Comparison of ENCODE assay signal across 17 cellular contexts in genomic region chr6:35396991-35397390, GRCh38. TPM values are rescaled to one million over a fixed set of nuclear protein-coding genes. Genes with fewer than 3 reads are reported as not detected.
DNase-seq lines count a peak whose midpoint lies in the region; ATAC-seq and TF ChIP-seq lines count a peak whose summit lies in the region.
"Had no signal": no experiment of that assay in that cellular context is flagged by ENCODE, and none has a peak within 500 bp of the region (broad histone marks: within the 10 kb centered on the region; RNA-seq: fewer than 3 reads in every experiment).

No MANE protein-coding gene starts in this region.

- H3K23ac ChIP-seq in neuronal stem cell (ENCODE audit: low read depth, low read length, poor library complexity), result no peak overlapping the region

- H3K79me2 ChIP-seq in MM.1S (ENCODE audit: low read length), result no peaks in the 10 kb centered on the region

- H3K9me3 Mint-ChIP-seq in CD4-positive, CD25-positive, alpha-beta regulatory T cell, result peaks cover 0 to 2% (median 0%) of the 10 kb centered on the region in 7 donors
- H3K9me3 Mint-ChIP-seq: activated T-helper 1 cell treated with anti-CD3 and anti-CD28 coated beads, Interleukin-12 subunit alpha, Interleukin-12 subunit beta, Interleukin-2, Interleukin-4 antibody, amounts not matched to agents 30 ng/mL and 10 ng/mL and 1 ng/mL, durations not matched to agents 14 hours and 24 hours and 36 hours had no signal

- peaks cover 20 to 51% (median 28%) of the 10 kb centered on the region in 4 donors for H3K4me1 Mint-ChIP-seq in CD4-positive, CD25-positive, alpha-beta regulatory T cell

- H3K36me3 ChIP-seq in CD4-positive, CD25-positive, alpha-beta regulatory T cell (ENCODE audit: control insufficient read depth, insufficient read depth, low read length), result no peaks in the 10 kb centered on the region
- H3K36me3 ChIP-seq in mucosa of rectum (ENCODE audit: control insufficient read depth in 2 of 2, insufficient read depth in 2 of 2, low read length in 2 of 2) (peaks cover 0 to 3% of the 10 kb centered on the region in 2 donors), neuronal stem cell (replicated peaks in 1 of 2; ENCODE audit: control insufficient read depth in 2 of 2, insufficient read depth in 2 of 2, low read length in 2 of 2) (no peaks in the 10 kb centered on the region), MM.1S (replicated peaks; ENCODE audit: insufficient read depth, low read length) (no peaks in the 10 kb centered on the region)

- no peak overlapping the region for H3K4me2 ChIP-seq in neuronal stem cell (ENCODE audit: insufficient read depth, low read length, poor library complexity, severe bottlenecking)
- H3K4me2 ChIP-seq in MM.1S (ENCODE audit: low read depth, low read length), result no peak overlapping the region

- H2AFZ ChIP-seq in neuronal stem cell (ENCODE audit: low read length) (no peak overlapping the region), MM.1S (ENCODE audit: low read length) (no peak overlapping the region)

- no peak overlapping the region for H2BK5ac ChIP-seq in neuronal stem cell (ENCODE audit: low read length)

- peaks cover 16% of the 10 kb centered on the region for H3K4me1 ChIP-seq in CD4-positive, CD25-positive, alpha-beta regulatory T cell (ENCODE audit: control insufficient read depth, insufficient read depth, low read length, poor library complexity, severe bottlenecking)
- H3K4me1 ChIP-seq in mucosa of rectum (ENCODE audit: control insufficient read depth in 2 of 2, insufficient read depth in 2 of 2, low read length in 2 of 2) (peaks cover 11 to 27% of the 10 kb centered on the region in 2 donors), neuronal stem cell (ENCODE audit: control insufficient read depth in 2 of 2, insufficient read depth in 1 of 2, low read depth in 1 of 2, low read length in 2 of 2) (no peaks in the 10 kb centered on the region), MM.1S (ENCODE audit: low read length) (peaks cover 9% of the 10 kb centered on the region)

- no peak for ATAC-seq in CD4-positive, CD25-positive, alpha-beta regulatory T cell (ENCODE audit: low read depth in 2 of 2)
- ATAC-seq: activated CD4-positive, alpha-beta T cell treated with anti-CD3 and anti-CD28 coated beads for 36 hours had no signal

- no peak overlapping the region for H4K8ac ChIP-seq in neuronal stem cell (ENCODE audit: low read depth, low read length)

- no peaks in the 10 kb centered on the region for H3K27me3 ChIP-seq in CD4-positive, CD25-positive, alpha-beta regulatory T cell (ENCODE audit: control insufficient read depth, insufficient read depth, low read length)
- H3K27me3 ChIP-seq in mucosa of rectum (ENCODE audit: control insufficient read depth in 2 of 2, insufficient read depth in 2 of 2, low read length in 2 of 2) (no peaks in the 10 kb centered on the region), neuronal stem cell (ENCODE audit: control insufficient read depth in 3 of 3, insufficient read depth in 3 of 3, low read depth in 1 of 3, low read length in 3 of 3) (no peaks in the 10 kb centered on the region), MM.1S (replicated peaks; ENCODE audit: insufficient read depth, low read length) (no peaks in the 10 kb centered on the region)
- H3K27me3 ChIP-seq: spleen had no signal

- H3F3A ChIP-seq in MM.1S (ENCODE audit: insufficient read depth, low read length), result no peaks in the 10 kb centered on the region

- peak overlapping the region in 2 of 3 donors; percentile 42 to 52 for H3K27ac Mint-ChIP-seq in CD4-positive, CD25-positive, alpha-beta regulatory T cell
- H3K27ac Mint-ChIP-seq: activated CD4-positive, alpha-beta T cell treated with anti-CD3 and anti-CD28 coated beads for 36 hours; activated T-helper 1 cell treated with anti-CD3 and anti-CD28 coated beads, Interleukin-12 subunit alpha, Interleukin-12 subunit beta, Interleukin-2, Interleukin-4 antibody, amounts not matched to agents 30 ng/mL and 10 ng/mL and 1 ng/mL, durations not matched to agents 14 hours and 24 hours and 36 hours had no signal

- no peak overlapping the region for H3K27ac ChIP-seq in CD4-positive, CD25-positive, alpha-beta regulatory T cell (ENCODE audit: insufficient read depth, low read length, poor library complexity, severe bottlenecking)
- H3K27ac ChIP-seq in mucosa of rectum (ENCODE audit: low read depth in 2 of 2, low read length in 2 of 2) (peak overlapping the region; percentile 20 to 50), neuronal stem cell (replicated peaks; ENCODE audit: low read length) (no peak overlapping the region), MM.1S (ENCODE audit: low read length) (no peak overlapping the region)
- H3K27ac ChIP-seq: spleen had no signal

- peaks cover 3% of the 10 kb centered on the region; the same call in 1 of the 2 replicates for H4K20me1 ChIP-seq in MM.1S (ENCODE audit: insufficient read depth, low read length)

- peaks cover 19% of the 10 kb centered on the region for H3K36me3 Mint-ChIP-seq in CD4-positive, CD25-positive, alpha-beta regulatory T cell

- H3K79me1 ChIP-seq in neuronal stem cell (ENCODE audit: low read depth, low read length), result no peaks in the 10 kb centered on the region

- no peak overlapping the region for H2BK120ac ChIP-seq in neuronal stem cell (ENCODE audit: low read depth, low read length)

- no peak for DNase-seq in CD4-positive, CD25-positive, alpha-beta regulatory T cell
- peak; percentile 36 for DNase-seq in HK-2 (ENCODE audit: unreplicated experiment)
- DNase-seq in amniotic epithelial cell (ENCODE audit: low read depth), result peak; percentile 76
- DNase-seq in neuronal stem cell (ENCODE audit: low spot score), result no peak
- no peak for DNase-seq in dermis blood vessel endothelial cell
- no peak for DNase-seq in MM.1S
- DNase-seq: activated CD4-positive, alpha-beta T cell treated with anti-CD3 and anti-CD28 coated beads for 36 hours; C1 segment of cervical spinal cord; DMS79 treated with DMSO at 0.1 percent for 48 hours; effector CD8-positive, alpha-beta T cell; mesendoderm; NCI-H1694 treated with DMSO at 0.1 percent for 48 hours; nucleus accumbens; spleen; T-helper 1 cell had no signal

- no peak overlapping the region for H3K4ac ChIP-seq in neuronal stem cell (ENCODE audit: low read length)

- H3K18ac ChIP-seq in neuronal stem cell (ENCODE audit: low read length), result no peak overlapping the region

- no peak for TF ChIP-seq CTCF in MM.1S (IDR thresholded peaks at IDR 0.05; ENCODE audit: low read length)

- no peak overlapping the region for H3K14ac ChIP-seq in neuronal stem cell (ENCODE audit: low read length)

- WGBS in neuronal stem cell (ENCODE audit: extremely low coverage in 2 of 2, insufficient read length in 2 of 2, insufficient replicate concordance in 1 of 2), 2 donors, result no CpG with 5 or more reads among the region's 5 CpGs

- H3K4me3 ChIP-seq in CD4-positive, CD25-positive, alpha-beta regulatory T cell (ENCODE audit: low read depth, low read length), result no peak overlapping the region
- no peak overlapping the region for H3K4me3 ChIP-seq in mucosa of rectum (ENCODE audit: low read length in 2 of 2)
- no peak overlapping the region for H3K4me3 ChIP-seq in neuronal stem cell (ENCODE audit: low read length in 2 of 2)
- no peak overlapping the region for H3K4me3 ChIP-seq in MM.1S (ENCODE audit: low read length)
- H3K4me3 ChIP-seq: spleen had no signal

- H3K4me3 Mint-ChIP-seq in CD4-positive, CD25-positive, alpha-beta regulatory T cell, result no peak overlapping the region
- H3K4me3 Mint-ChIP-seq: activated CD4-positive, alpha-beta T cell treated with anti-CD3 and anti-CD28 coated beads for 36 hours; activated T-helper 1 cell treated with anti-CD3 and anti-CD28 coated beads, Interleukin-12 subunit alpha, Interleukin-12 subunit beta, Interleukin-2, Interleukin-4 antibody, amounts not matched to agents 30 ng/mL and 10 ng/mL and 1 ng/mL, durations not matched to agents 14 hours and 24 hours and 36 hours had no signal

- no peak overlapping the region for H4K91ac ChIP-seq in neuronal stem cell (ENCODE audit: low read depth, low read length, poor library complexity)

- H3K9ac ChIP-seq in mucosa of rectum (ENCODE audit: low read depth in 1 of 2, low read length in 2 of 2), result no peak overlapping the region
- no peak overlapping the region for H3K9ac ChIP-seq in neuronal stem cell (ENCODE audit: low read depth, low read length, poor library complexity)
- H3K9ac ChIP-seq in MM.1S (ENCODE audit: low read length), result no peak overlapping the region

- H2BK15ac ChIP-seq in neuronal stem cell (ENCODE audit: low read length), result no peak overlapping the region

- H2BK12ac ChIP-seq in neuronal stem cell (ENCODE audit: low read length), result no peak overlapping the region

- H2AK5ac ChIP-seq in neuronal stem cell (ENCODE audit: low read depth, low read length), result no peak overlapping the region

- no peaks in the 10 kb centered on the region for H3K27me3 Mint-ChIP-seq in CD4-positive, CD25-positive, alpha-beta regulatory T cell
- H3K27me3 Mint-ChIP-seq: activated CD4-positive, alpha-beta T cell treated with anti-CD3 and anti-CD28 coated beads for 36 hours had no signal

- H3K9me3 ChIP-seq in CD4-positive, CD25-positive, alpha-beta regulatory T cell (ENCODE audit: control insufficient read depth in 2 of 2, low read length in 2 of 2), result no peaks in the 10 kb centered on the region
- H3K9me3 ChIP-seq in mucosa of rectum (ENCODE audit: control insufficient read depth in 2 of 2, low read length in 2 of 2) (no peaks in the 10 kb centered on the region), neuronal stem cell (replicated peaks in 1 of 2; ENCODE audit: control insufficient read depth in 2 of 2, insufficient read depth in 1 of 2, low read depth in 1 of 2, low read length in 2 of 2) (peaks cover 0 to 5% of the 10 kb centered on the region in 2 donors), MM.1S (replicated peaks; ENCODE audit: insufficient read depth, low read length) (no peaks in the 10 kb centered on the region)
- H3K9me3 ChIP-seq: spleen had no signal

- no peaks in the 10 kb centered on the region for H3K9me2 ChIP-seq in MM.1S (replicated peaks; ENCODE audit: insufficient read depth, low read length)

RNA-seq across cellular contexts. Expression of gene PPARD, which starts 54.6 kb away (rescaled TPM):
- total RNA-seq in CD4-positive, CD25-positive, alpha-beta regulatory T cell, result 37.3 TPM
- 1 to 10 TPM; 3.8 to 6.6 (median 5.1) TPM for polyA plus RNA-seq in CD4-positive, CD25-positive, alpha-beta regulatory T cell
- 14.9 TPM for polyA plus RNA-seq in neuronal stem cell (2013, experiment 1 of 2)
- 15.0 TPM for polyA plus RNA-seq in neuronal stem cell (2013, experiment 2 of 2)
- total RNA-seq in dermis blood vessel endothelial cell, result 9.7 and 18.1 TPM in 2 replicates

RNA-seq across cellular contexts. Expression of gene FANCE, which starts 55.1 kb away (rescaled TPM):
- total RNA-seq in CD4-positive, CD25-positive, alpha-beta regulatory T cell, result 5.5 TPM
- polyA plus RNA-seq in CD4-positive, CD25-positive, alpha-beta regulatory T cell, result 1 to 10 TPM; 4.8 to 6.6 (median 5.2) TPM
- 8.9 TPM for polyA plus RNA-seq in neuronal stem cell (2013, experiment 1 of 2)
- polyA plus RNA-seq in neuronal stem cell (2013, experiment 2 of 2), result 8.3 TPM
- total RNA-seq in dermis blood vessel endothelial cell, result 14.5 and 18.0 TPM in 2 replicates

Comparison
In these comparisons a context has a peak if more than half of its experiments do, and no peak if none do; other contexts are left out.
1. DNase-seq: peak in HK-2 (single experiment) and amniotic epithelial cell (single experiment); none in CD4-positive, CD25-positive, alpha-beta regulatory T cell (0 of 3), neuronal stem cell (single experiment), dermis blood vessel endothelial cell (single experiment) and MM.1S (single experiment).
2. H3K27ac ChIP-seq: peak in mucosa of rectum (2 of 2); none in CD4-positive, CD25-positive, alpha-beta regulatory T cell (single experiment), neuronal stem cell (single experiment) and MM.1S (single experiment).